8 cellular contexts compared by ENCODE assay signal in the genomic region with DNA sequence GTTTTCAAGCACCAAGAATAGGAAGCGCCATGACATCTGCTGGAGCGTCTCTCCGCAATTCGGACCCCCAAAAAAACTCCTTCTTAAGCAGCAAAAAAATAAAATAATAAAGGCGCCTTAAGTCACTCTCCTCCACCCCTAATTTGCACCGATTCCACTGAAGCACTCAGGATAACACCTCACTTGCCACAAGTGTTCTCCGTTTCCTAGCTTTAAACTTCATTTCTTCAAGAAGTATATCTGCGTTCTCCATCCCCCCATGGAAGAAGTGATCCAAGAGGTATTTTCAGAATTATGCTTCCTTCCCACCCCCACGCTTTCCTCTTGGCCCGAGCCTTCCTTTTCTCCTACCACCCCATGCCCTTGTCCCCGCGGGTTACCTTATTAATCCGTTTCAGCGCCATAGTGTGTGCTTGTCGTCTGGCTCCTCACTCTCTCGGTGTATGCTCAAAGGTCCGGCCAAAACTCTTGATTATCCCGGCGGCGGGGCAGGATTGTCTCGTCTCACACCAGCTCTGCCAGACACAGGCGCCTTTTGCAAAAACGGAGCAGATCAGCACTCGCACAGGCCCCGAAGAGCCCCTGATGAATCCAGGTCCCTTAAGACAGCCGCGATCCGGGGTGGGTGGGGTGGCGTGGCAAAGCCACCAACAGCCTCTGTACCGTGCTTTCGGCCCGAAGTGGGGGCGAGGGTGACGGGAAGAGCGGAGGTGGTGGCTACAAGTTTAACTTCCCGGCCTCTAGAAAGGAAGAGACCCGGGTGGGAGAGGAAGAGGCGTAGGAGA. TPM values are rescaled to one million over a fixed set of nuclear protein-coding genes. Genes with fewer than 3 reads are reported as not detected.
DNase-seq lines count a peak whose midpoint lies in the region; ATAC-seq and TF ChIP-seq lines count a peak whose summit lies in the region.

No MANE protein-coding gene starts in this region.

- peaks cover 29% of the 10 kb centered on the region for H3K4me1 ChIP-seq in ES-I3 (ENCODE audit: insufficient read depth, low read length)
- peaks cover 15% of the 10 kb centered on the region for H3K4me1 ChIP-seq in rectal smooth muscle tissue (ENCODE audit: control insufficient read depth, insufficient read depth, low read length)

- H3K36me3 ChIP-seq in ES-I3 (ENCODE audit: insufficient read depth, low read length): no peaks in the 10 kb centered on the region
- no peaks in the 10 kb centered on the region for H3K36me3 ChIP-seq in rectal smooth muscle tissue (ENCODE audit: control insufficient read depth, insufficient read depth, low read length)

- H3K9ac ChIP-seq in ES-I3 (ENCODE audit: low read depth, low read length) (peak overlapping the region; percentile 93), rectal smooth muscle tissue (ENCODE audit: low read length) (peak overlapping the region; percentile 94)

- H3K9me3 ChIP-seq in ES-I3 (ENCODE audit: control insufficient read depth, insufficient read depth, low read length): no peaks in the 10 kb centered on the region

- no peak for DNase-seq in LNCaP clone FGC (ENCODE audit: low read depth)
- DNase-seq in epithelial cell of proximal tubule (ENCODE audit: low read depth): no peak
- DNase-seq in stimulated activated CD4-positive, alpha-beta T cell treated with anti-CD3 and anti-CD28 coated beads, Interleukin-4, amount 100 ng/mL, for 1 hour: no peak

- no peaks in the 10 kb centered on the region for H3K27me3 ChIP-seq in rectal smooth muscle tissue (ENCODE audit: control insufficient read depth, insufficient read depth, low read length)

- ATAC-seq in GM19035 (IDR thresholded peaks at IDR 0.05; ENCODE audit: unreplicated experiment): no peak
- ATAC-seq in GM19328 (IDR thresholded peaks at IDR 0.05; ENCODE audit: unreplicated experiment): no peak
- ATAC-seq in GM18505 (IDR thresholded peaks at IDR 0.05; ENCODE audit: unreplicated experiment): no peak

- peak overlapping the region; percentile 76 for H3K4me3 ChIP-seq in LNCaP clone FGC (ENCODE audit: low read depth, low read length)
- H3K4me3 ChIP-seq in epithelial cell of proximal tubule (ENCODE audit: low read depth, low read length): peak overlapping the region; percentile 92
- H3K4me3 ChIP-seq in rectal smooth muscle tissue (ENCODE audit: low read length): peak overlapping the region; percentile 92

- no peak for TF ChIP-seq POLR2A in GM18505 (IDR thresholded peaks at IDR 0.05; ENCODE audit: borderline replicate concordance, extremely low read depth, insufficient read depth, insufficient read length)

- peak overlapping the region; percentile 99 for H3K27ac ChIP-seq in rectal smooth muscle tissue (ENCODE audit: low read depth, low read length)

- no peak for TF ChIP-seq CTCF in LNCaP clone FGC (IDR thresholded peaks at IDR 0.05; ENCODE audit: control insufficient read depth, extremely low read depth, insufficient read depth)
- TF ChIP-seq CTCF in epithelial cell of proximal tubule (conservative IDR thresholded peaks at IDR 0.05; ENCODE audit: low read depth, low read length): no peak

RNA-seq across cellular contexts. Expression of a gene that starts 1.1 kb away (rescaled TPM):
- 283 and 375 TPM in 2 replicates for total RNA-seq in epithelial cell of proximal tubule

RNA-seq across cellular contexts. Expression of a gene that starts 42.5 kb away (rescaled TPM):
- total RNA-seq in epithelial cell of proximal tubule: 29.2 and 29.9 TPM in 2 replicates
